Comparison of ENCODE assay signal across 8 cellular contexts in genomic region chr7:74449144-74449543, GRCh38.
"Had no signal": no experiment of that assay in that cellular context is flagged by ENCODE, and none has a peak within 500 bp of the region (broad histone marks: within the 10 kb centered on the region; RNA-seq: fewer than 3 reads in every experiment).

No MANE protein-coding gene starts in this region.

- DNase-seq: NCI-H2029 treated with DMSO at 0.1 percent for 48 hours, T1000 had no signal

- H3K9me3 ChIP-seq: adrenal gland had no signal

- H3K27me3 Mint-ChIP-seq: T-cell had no signal

- H3K4me3 ChIP-seq: adrenal gland, SK-N-MC had no signal

- H3K27ac Mint-ChIP-seq: activated CD4-positive, alpha-beta memory T cell treated with anti-CD3 and anti-CD28 coated beads, Interleukin-2, amount 10 ng/mL, durations not matched to agents 7 days and 5 days; activated naive CD8-positive, alpha-beta T cell treated with anti-CD3 and anti-CD28 coated beads, Interleukin-2, amount 10 ng/mL, durations not matched to agents 7 days and 5 days; T-cell had no signal

- H3K4me3 Mint-ChIP-seq: activated CD4-positive, alpha-beta memory T cell treated with anti-CD3 and anti-CD28 coated beads, Interleukin-2, amount 10 ng/mL, durations not matched to agents 7 days and 5 days; activated naive CD8-positive, alpha-beta T cell treated with anti-CD3 and anti-CD28 coated beads, Interleukin-2, amount 10 ng/mL, durations not matched to agents 7 days and 5 days; T-cell had no signal

- H3K27me3 ChIP-seq: adrenal gland had no signal

- ATAC-seq: Panc1 had no signal

- H3K36me3 ChIP-seq: adrenal gland had no signal

- H3K27ac ChIP-seq: adrenal gland, SK-N-MC had no signal

- H3K36me3 Mint-ChIP-seq: activated naive CD8-positive, alpha-beta T cell treated with anti-CD3 and anti-CD28 coated beads, Interleukin-2, amount 10 ng/mL, durations not matched to agents 7 days and 5 days; T-cell had no signal

- H3K9me3 Mint-ChIP-seq: activated naive CD8-positive, alpha-beta T cell treated with anti-CD3 and anti-CD28 coated beads, Interleukin-2, amount 10 ng/mL, durations not matched to agents 7 days and 5 days; T-cell had no signal
